ENCODE assay signal across 18 cellular contexts in the genomic region with DNA sequence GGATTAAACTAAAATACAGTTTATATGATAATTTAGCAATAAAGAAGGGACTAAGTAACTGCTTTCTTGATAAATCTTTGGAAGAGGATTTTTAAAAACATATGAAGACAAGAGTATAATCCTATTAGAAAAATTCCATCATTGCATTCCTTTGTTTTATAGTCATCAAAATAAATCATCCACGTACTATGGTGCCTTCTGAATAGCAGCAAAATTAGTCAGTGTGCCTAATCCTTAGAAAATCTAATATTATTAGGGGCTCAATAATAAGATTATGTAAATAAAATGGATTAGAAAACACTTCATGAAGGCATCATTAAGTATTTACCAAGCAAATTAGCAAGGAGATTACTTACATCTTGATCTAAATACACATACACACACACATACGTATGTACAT.
DNase-seq lines count a peak whose midpoint lies in the region; ATAC-seq, FAIRE-seq and TF ChIP-seq lines count a peak whose summit lies in the region.
"Had no signal": no experiment of that assay in that cellular context is flagged by ENCODE, and none has a peak within 500 bp of the region (broad histone marks: within the 10 kb centered on the region; RNA-seq: fewer than 3 reads in every experiment).

No MANE protein-coding gene starts in this region.

- H3K36me3 Mint-ChIP-seq in type B pancreatic cell, result no peaks in the 10 kb centered on the region
- H3K36me3 Mint-ChIP-seq: CD4-positive, alpha-beta memory T cell had no signal

- H3K9me3 Mint-ChIP-seq in type B pancreatic cell, result no peaks in the 10 kb centered on the region
- H3K9me3 Mint-ChIP-seq: GM23338 had no signal

- TF ChIP-seq CTCF in fibroblast of pulmonary artery (IDR thresholded peaks at IDR 0.05; ENCODE audit: low read length, missing control alignments) (no peak), type B pancreatic cell (conservative IDR thresholded peaks at IDR 0.05) (no peak), mucosa of descending colon (IDR thresholded peaks at IDR 0.05) (no peak)

- intact Hi-C loops in mucosa of descending colon (cut with DNase I, micrococcal nuclease), result no loop called here

- no peak overlapping the region for H3K4me3 Mint-ChIP-seq in type B pancreatic cell
- H3K4me3 Mint-ChIP-seq: CD4-positive, alpha-beta memory T cell; GM23338 had no signal

- H3K27ac Mint-ChIP-seq in type B pancreatic cell, result no peak overlapping the region
- H3K27ac Mint-ChIP-seq: CD4-positive, alpha-beta memory T cell had no signal

- H3K4me3 ChIP-seq in fibroblast of pulmonary artery (replicated peaks; ENCODE audit: low read depth, low read length), result no peak overlapping the region
- H3K4me3 ChIP-seq in mucosa of descending colon, result no peak overlapping the region
- H3K4me3 ChIP-seq: GM23338 had no signal

- DNase-seq in A172 (ENCODE audit: low spot score), result peak; percentile 10
- peak; percentile 54 for DNase-seq in HTR-8/SVneo (ENCODE audit: insufficient read length, low spot score)
- peak; percentile 63 for DNase-seq in amniotic epithelial cell (ENCODE audit: low read depth)
- peak; percentile 3 for DNase-seq in fibroblast of pulmonary artery (ENCODE audit: low read depth)
- no peak for DNase-seq in type B pancreatic cell (ENCODE audit: extremely low spot score, unreplicated experiment)
- DNase-seq in GDM1 (lab: John Stamatoyannopoulos, UW), result no peak
- no peak for DNase-seq in mucosa of descending colon
- DNase-seq: Calu3; CD4-positive, alpha-beta memory T cell; DMS79; NCI-H1105 treated with DMSO at 0.1 percent for 48 hours; NCI-H187; NCI-H2171; NCI-H748 treated with DMSO at 0.1 percent for 48 hours had no signal

- no peak for FAIRE-seq in HTR-8/SVneo (lab: Jason Lieb, UNC)
- FAIRE-seq: G401.6, GM12892 had no signal

- H3K27me3 Mint-ChIP-seq in type B pancreatic cell, result no peaks in the 10 kb centered on the region
- H3K27me3 Mint-ChIP-seq: CD4-positive, alpha-beta memory T cell had no signal

- ATAC-seq in GM19035 (IDR thresholded peaks at IDR 0.05; ENCODE audit: unreplicated experiment) (no peak), mucosa of descending colon (no peak)
- ATAC-seq: GM23338 had no signal

- no peaks in the 10 kb centered on the region for H3K36me3 ChIP-seq in mucosa of descending colon (ENCODE audit: low read depth)

- peaks cover 2% of the 10 kb centered on the region for H3K9me3 ChIP-seq in mucosa of descending colon

- H3K4me1 Mint-ChIP-seq in type B pancreatic cell (ENCODE audit: unreplicated experiment), result no peaks in the 10 kb centered on the region
- H3K4me1 Mint-ChIP-seq: CD4-positive, alpha-beta memory T cell; GM23338 had no signal

- no peaks in the 10 kb centered on the region for H3K4me1 ChIP-seq in mucosa of descending colon (ENCODE audit: low read depth)

Comparison
In these comparisons a context has a peak if more than half of its experiments do, and no peak if none do; other contexts are left out.
1. DNase-seq: peak in A172 (single experiment), HTR-8/SVneo (single experiment), amniotic epithelial cell (single experiment) and fibroblast of pulmonary artery (single experiment); none in type B pancreatic cell (single experiment), GDM1 (single experiment) and mucosa of descending colon (0 of 3).